14 cellular contexts compared by ENCODE assay signal in the genomic region with DNA sequence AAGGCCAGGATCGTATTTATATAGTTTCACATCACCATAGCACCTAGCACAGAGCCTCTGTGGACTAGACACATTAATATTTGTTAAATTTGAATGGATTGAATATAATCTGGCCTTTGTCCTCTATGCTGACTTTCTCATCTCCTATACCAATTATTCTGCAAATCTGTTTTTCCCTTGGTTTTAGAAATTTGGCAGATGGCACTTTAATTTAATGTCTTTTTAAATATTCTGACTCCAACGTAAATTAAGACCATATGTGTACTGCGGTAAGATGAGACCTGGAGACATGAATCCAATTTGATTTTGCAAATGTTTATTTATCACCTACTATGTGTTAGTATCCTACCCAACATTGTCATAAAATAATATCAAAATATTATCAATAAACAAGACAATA.
A peak's percentile ranks its signal among the peaks of the same experiment; 100 is the strongest.
DNase-seq lines count a peak whose midpoint lies in the region; ATAC-seq and TF ChIP-seq lines count a peak whose summit lies in the region.
"Had no signal": no experiment of that assay in that cellular context is flagged by ENCODE, and none has a peak within 500 bp of the region (broad histone marks: within the 10 kb centered on the region; RNA-seq: fewer than 3 reads in every experiment).

No MANE protein-coding gene starts in this region.

- peak; percentile 18 for DNase-seq in NCI-H1694 (lab: John Stamatoyannopoulos, UW)
- DNase-seq in NCI-H524 treated with DMSO at 0.1 percent for 48 hours (lab: John Stamatoyannopoulos, UW) = peak; percentile 69
- DNase-seq in AG08395 (ENCODE audit: low spot score) = no peak
- no peak for DNase-seq in activated effector memory CD4-positive, alpha-beta T cell treated with anti-CD3 and anti-CD28 coated beads, Interleukin-2, amount 50 U/mL, for 16 hours
- DNase-seq: ACHN; AML-193; Caco-2; CD4-positive, alpha-beta T cell; DMS79 treated with DMSO at 0.1 percent for 48 hours; GF-D8; H9; IMR-90 had no signal

- ATAC-seq in SK-N-SH treated with all-trans-retinoic acid at 6 μM for 48 hours = peak; percentile 54; the same call in 2 of the 3 replicates
- ATAC-seq in GM21723 (IDR thresholded peaks at IDR 0.05; ENCODE audit: unreplicated experiment) = no peak

TF ChIP-seq in SK-N-SH treated with all-trans-retinoic acid at 6 μM for 48 hours, 23 proteins besides CTCF, POLR2A, EP300 and RAD21:
- TF ChIP-seq PPARA (CRISPR knock-in tag; IDR thresholded peaks at IDR 0.05; ENCODE audit: borderline replicate concordance) (no peak), ARNTL (CRISPR knock-in tag; IDR thresholded peaks at IDR 0.05; ENCODE audit: borderline replicate concordance, low read depth) (no peak), OSR1 (CRISPR knock-in tag; IDR thresholded peaks at IDR 0.05) (no peak), TCF4 (CRISPR knock-in tag; IDR thresholded peaks at IDR 0.05; ENCODE audit: borderline replicate concordance) (peak; percentile 84), ISL1 (CRISPR knock-in tag; IDR thresholded peaks at IDR 0.05) (peak; percentile 13; the same call in 1 of the 2 replicates), SNAI2 (CRISPR knock-in tag; IDR thresholded peaks at IDR 0.05) (no peak)
- TF ChIP-seq, protein P1, sequence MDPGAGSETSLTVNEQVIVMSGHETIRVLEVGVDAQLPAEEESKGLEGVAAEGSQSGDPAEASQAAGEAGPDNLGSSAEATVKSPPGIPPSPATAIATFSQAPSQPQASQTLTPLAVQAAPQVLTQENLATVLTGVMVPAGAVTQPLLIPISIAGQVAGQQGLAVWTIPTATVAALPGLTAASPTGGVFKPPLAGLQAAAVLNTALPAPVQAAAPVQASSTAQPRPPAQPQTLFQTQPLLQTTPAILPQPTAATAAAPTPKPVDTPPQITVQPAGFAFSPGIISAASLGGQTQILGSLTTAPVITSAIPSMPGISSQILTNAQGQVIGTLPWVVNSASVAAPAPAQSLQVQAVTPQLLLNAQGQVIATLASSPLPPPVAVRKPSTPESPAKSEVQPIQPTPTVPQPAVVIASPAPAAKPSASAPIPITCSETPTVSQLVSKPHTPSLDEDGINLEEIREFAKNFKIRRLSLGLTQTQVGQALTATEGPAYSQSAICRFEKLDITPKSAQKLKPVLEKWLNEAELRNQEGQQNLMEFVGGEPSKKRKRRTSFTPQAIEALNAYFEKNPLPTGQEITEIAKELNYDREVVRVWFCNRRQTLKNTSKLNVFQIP (CRISPR knock-in tag; IDR thresholded peaks at IDR 0.05; ENCODE audit: borderline replicate concordance, low read depth) = no peak
TF ChIP-seq in SK-N-SH treated with all-trans-retinoic acid at 6 μM for 48 hours: peak in this region for 2.

Comparison
In these comparisons a context has a peak if more than half of its experiments do, and no peak if none do; other contexts are left out.
1. DNase-seq: peak in NCI-H1694 (single experiment) and NCI-H524 treated with DMSO at 0.1 percent for 48 hours (single experiment); none in AG08395 (single experiment) and activated effector memory CD4-positive, alpha-beta T cell treated with anti-CD3 and anti-CD28 coated beads, Interleukin-2, amount 50 U/mL, for 16 hours (single experiment).